32 cellular contexts compared by ENCODE assay signal in the genomic region with DNA sequence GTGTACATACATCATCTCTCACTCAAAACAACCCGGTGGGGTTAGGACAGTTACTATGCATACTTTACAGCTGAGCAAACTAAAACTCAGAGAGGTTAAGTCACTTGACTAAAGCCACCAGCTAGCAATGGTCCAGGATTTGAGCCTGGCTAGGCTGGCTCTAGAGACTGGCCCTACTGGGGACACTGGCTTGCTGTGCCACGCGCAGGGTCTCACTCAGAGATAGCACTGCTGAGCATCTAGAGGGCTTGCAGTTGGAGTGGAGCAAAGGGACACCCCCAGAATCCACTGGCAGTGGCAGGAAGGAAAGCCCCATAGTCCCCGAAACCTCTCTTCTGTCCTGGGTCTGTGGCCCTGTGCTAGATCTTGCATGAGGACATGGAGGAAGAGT. TPM values are rescaled to one million over a fixed set of nuclear protein-coding genes. Genes with fewer than 3 reads are reported as not detected.
"Had no signal": no experiment of that assay in that cellular context is flagged by ENCODE, and none has a peak within 500 bp of the region (broad histone marks: within the 10 kb centered on the region; RNA-seq: fewer than 3 reads in every experiment).

No MANE protein-coding gene starts in this region.

- FAIRE-seq: islet of Langerhans, kidney had no signal

- H3K9ac ChIP-seq: neural progenitor cell had no signal

- DNase-seq: hypothalamus; immature natural killer cell; kidney; left colon; left lung; lower lobe of right lung; mammary epithelial cell; mesenchymal stem cell; naive thymus-derived CD8-positive, alpha-beta T cell; occipital lobe; stimulated activated CD4-positive, alpha-beta T cell treated with anti-CD3 and anti-CD28 coated beads, Interleukin-12 subunit alpha, Interleukin-12 subunit beta, amount 100 ng/mL, for 4 hours; stimulated activated CD4-positive, alpha-beta T cell treated with anti-CD3 and anti-CD28 coated beads, Interleukin-15, amount 100 ng/mL, for 24 hours; stimulated activated CD4-positive, alpha-beta T cell treated with anti-CD3 and anti-CD28 coated beads, Interleukin-2, amount 100 ng/mL, for 24 hours; stimulated activated CD4-positive, alpha-beta T cell treated with anti-CD3 and anti-CD28 coated beads, Interleukin-4, amount 100 ng/mL, for 1 hour; stimulated activated naive CD4-positive, alpha-beta T cell; tibial artery; trophoblast cell; uterus had no signal

- H2AFZ ChIP-seq: neural progenitor cell had no signal

- H3K27ac ChIP-seq: left lung, lower lobe of right lung, neural progenitor cell, neutrophil, ovary, right atrium auricular region, skin epidermis, suprapubic skin, thoracic aorta, tibial artery, uterus had no signal

- H3K9me3 Mint-ChIP-seq: naive thymus-derived CD8-positive, alpha-beta T cell; nephron; neural progenitor cell; stimulated activated naive CD8-positive, alpha-beta T cell treated with anti-CD3 and anti-CD28 coated beads, Interleukin-15, Interleukin-2, amounts not matched to agents 100 ng/mL and 50 ng/mL, for 24 hours had no signal

- H3K27me3 ChIP-seq: ovary, right atrium auricular region, tibial artery, uterus had no signal

- H3K4me3 Mint-ChIP-seq: nephron; neural progenitor cell; stimulated activated naive CD8-positive, alpha-beta T cell treated with anti-CD3 and anti-CD28 coated beads, Interleukin-15, Interleukin-2, amounts not matched to agents 100 ng/mL and 50 ng/mL, for 24 hours had no signal

- H3K36me3 Mint-ChIP-seq: immature natural killer cell; naive thymus-derived CD8-positive, alpha-beta T cell had no signal

- H3K36me3 ChIP-seq: left lung, lower lobe of right lung, neural progenitor cell, neutrophil, ovary, right atrium auricular region, suprapubic skin, thoracic aorta, tibial artery, uterus had no signal

- ATAC-seq: left colon; left lung; lower lobe of right lung; naive thymus-derived CD8-positive, alpha-beta T cell; sciatic nerve had no signal

- H3K4me3 ChIP-seq: left lung, lower lobe of right lung, neural progenitor cell, ovary, right atrium auricular region, skin epidermis, suprapubic skin, thoracic aorta, tibial artery, uterus had no signal

- H3K4me2 ChIP-seq: neural progenitor cell had no signal

- H3K9me3 ChIP-seq: left lung, lower lobe of right lung, neutrophil, ovary, right atrium auricular region, suprapubic skin, thoracic aorta, tibial artery, uterus had no signal

- H3K27ac Mint-ChIP-seq: immature natural killer cell; naive thymus-derived CD8-positive, alpha-beta T cell; nephron; neural progenitor cell; progenitor cell of endocrine pancreas; stimulated activated naive CD8-positive, alpha-beta T cell treated with anti-CD3 and anti-CD28 coated beads, Interleukin-15, Interleukin-2, amounts not matched to agents 100 ng/mL and 50 ng/mL, for 24 hours had no signal

RNA-seq across cellular contexts. Expression of gene SAMD14, which starts 11.1 kb away (rescaled TPM):
- polyA plus RNA-seq: naive thymus-derived CD8-positive, alpha-beta T cell had no signal

RNA-seq across cellular contexts. Expression of gene SGCA, which starts 47.0 kb away (rescaled TPM):
- total RNA-seq: mammary epithelial cell; naive thymus-derived CD8-positive, alpha-beta T cell; occipital lobe; progenitor cell of endocrine pancreas; pulmonary artery endothelial cell; renal cortical epithelial cell had no signal
- polyA plus RNA-seq: immature natural killer cell, mammary epithelial cell had no signal
